15 cellular contexts compared by ENCODE assay signal in the genomic region with DNA sequence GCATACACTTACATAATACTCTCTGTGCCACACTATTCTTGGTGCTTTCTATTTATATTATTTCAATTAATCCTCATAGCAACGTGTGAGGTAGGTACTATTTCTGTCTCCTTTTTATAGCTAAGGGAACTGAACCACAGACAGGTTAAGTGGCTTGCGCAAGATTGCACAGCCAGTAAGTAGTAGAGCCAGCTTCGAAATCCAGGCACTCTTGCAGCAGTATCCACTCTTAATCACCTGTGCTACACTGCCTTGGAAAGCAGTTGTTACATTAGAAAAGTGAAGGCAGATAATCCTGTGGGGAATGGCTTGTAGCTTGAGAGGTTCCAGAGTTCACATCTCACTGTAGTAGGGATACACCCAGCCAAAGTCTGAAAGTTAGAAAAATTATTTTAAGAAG.
DNase-seq lines count a peak whose midpoint lies in the region; ATAC-seq and TF ChIP-seq lines count a peak whose summit lies in the region.
"Had no signal": no experiment of that assay in that cellular context is flagged by ENCODE, and none has a peak within 500 bp of the region (broad histone marks: within the 10 kb centered on the region; RNA-seq: fewer than 3 reads in every experiment).

No MANE protein-coding gene starts in this region.

- H3K4me1 ChIP-seq in Peyer's patch: peaks cover 0 to 29% (median 3%) of the 10 kb centered on the region in 4 donors
- H3K4me1 ChIP-seq in psoas muscle: peaks cover 38% of the 10 kb centered on the region
- H3K4me1 ChIP-seq: testis had no signal

- peak; percentile 87 for ATAC-seq in left ventricle myocardium superior
- ATAC-seq in psoas muscle: peak; percentile 63 to 94 (median 88)
- no peak for ATAC-seq in GM21717 (IDR thresholded peaks at IDR 0.05; ENCODE audit: unreplicated experiment)
- ATAC-seq: stimulated activated effector memory CD8-positive, alpha-beta T cell treated with anti-CD3 and anti-CD28 coated beads, Interleukin-12 subunit alpha, Interleukin-12 subunit beta, amount 100 ng/mL, for 72 hours had no signal

- in situ Hi-C loops in G401 (cut with HindIII; ENCODE audit: low sequenced_read_pairs): no loop called here

- H3K27ac ChIP-seq in Peyer's patch (peak overlapping the region in 3 of 4 donors; percentile 9 to 85 (median 64)), psoas muscle (peak overlapping the region; percentile 7)
- H3K27ac ChIP-seq: HL-60, testis had no signal

- TF ChIP-seq CTCF in Peyer's patch (IDR thresholded peaks at IDR 0.05): no peak
- TF ChIP-seq CTCF in psoas muscle (IDR thresholded peaks at IDR 0.05): no peak

- H3K27me3 ChIP-seq in Peyer's patch: no peaks in the 10 kb centered on the region
- H3K27me3 ChIP-seq in psoas muscle (ENCODE audit: insufficient read depth in 3 of 3, low read length in 2 of 3): no peaks in the 10 kb centered on the region
- H3K27me3 ChIP-seq: testis had no signal

- no peak for TF ChIP-seq POLR2A in Peyer's patch (IDR thresholded peaks at IDR 0.05)

- 32 to 47% (median 36%) methylated on average over 3 of the region's 3 CpGs for WGBS in psoas muscle, 3 donors

- intact Hi-C loops in left ventricle myocardium superior (cut with micrococcal nuclease) (loop anchor here (10.0 kb wide), 1 partner anchor 58 kb away; no protein-coding TSS in a partner anchor), psoas muscle (cut with DNase I) (loop anchor here in 1 of 2 donors (10.0 kb wide), 1 partner anchor 192 kb away; no protein-coding TSS in a partner anchor)

- H3K9me3 ChIP-seq in Peyer's patch (no peaks in the 10 kb centered on the region), psoas muscle (peaks cover 2% of the 10 kb centered on the region)
- H3K9me3 ChIP-seq: testis had no signal

- DNase-seq in G401 (ENCODE audit: low spot score): peak; percentile 41
- DNase-seq in Peyer's patch: peak in 1 of 3 donors; percentile 65
- DNase-seq in left ventricle myocardium superior: no peak
- no peak for DNase-seq in psoas muscle
- DNase-seq in NK-92 treated with Interleukin-12 subunit alpha and Interleukin-12 subunit beta, amount 100 ng/mL, for 24 hours (lab: John Stamatoyannopoulos, UW): no peak
- no peak for DNase-seq in activated gamma-delta T cell (lab: John Stamatoyannopoulos, UW)
- DNase-seq: activated naive CD8-positive, alpha-beta T cell treated with anti-CD3 and anti-CD28 coated beads for 36 hours; DMS79; GOT3; NCI-H2081; NCI-H524 treated with DMSO at 0.1 percent for 48 hours; testis had no signal

- H3K4me3 ChIP-seq in Peyer's patch: no peak overlapping the region
- H3K4me3 ChIP-seq in psoas muscle: no peak overlapping the region
- H3K4me3 ChIP-seq: testis had no signal

- H3K36me3 ChIP-seq in Peyer's patch (no peaks in the 10 kb centered on the region), psoas muscle (ENCODE audit: insufficient read depth in 1 of 2, low read depth in 1 of 2) (no peaks in the 10 kb centered on the region)
